In the genomic region with DNA sequence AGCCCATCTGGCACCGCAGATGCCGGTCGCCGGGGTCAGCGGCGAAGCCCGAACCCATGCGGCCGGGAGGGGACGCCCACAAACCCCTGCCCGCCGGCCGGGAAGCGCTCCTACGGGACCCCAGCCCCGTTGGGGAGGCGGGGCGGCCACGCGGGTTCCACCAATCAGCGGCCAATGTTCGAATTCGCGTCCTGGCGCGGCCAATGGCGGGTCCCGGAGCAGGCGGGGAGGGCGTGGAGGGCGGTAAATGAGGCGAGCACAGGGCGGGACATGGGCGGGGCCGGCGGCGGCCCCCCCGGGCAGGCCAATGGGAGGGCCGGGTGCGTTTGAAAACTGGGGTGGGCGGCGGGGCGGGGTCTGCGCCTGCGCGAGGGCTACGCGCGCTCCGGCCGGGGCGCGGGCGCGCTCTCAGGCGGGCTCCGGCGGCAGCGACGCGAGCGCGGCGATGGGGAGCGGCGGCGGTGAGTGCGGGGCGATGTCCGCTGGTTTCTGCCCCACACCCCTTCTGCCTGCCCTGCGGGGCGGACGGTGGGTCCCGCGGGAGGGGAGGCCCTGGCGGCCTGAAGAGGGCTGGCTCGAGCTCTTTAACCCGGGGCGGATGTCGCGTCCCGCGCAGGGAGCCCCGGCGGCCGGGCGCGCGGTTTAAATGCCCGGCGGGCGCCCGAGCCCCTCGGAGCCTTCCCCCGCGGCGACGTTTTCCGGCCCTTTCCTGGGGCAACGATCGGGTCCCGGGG, we compare ENCODE assay signal across 8 cellular contexts. TPM values are rescaled to one million over a fixed set of nuclear protein-coding genes. Genes with fewer than 3 reads are reported as not detected.
DNase-seq lines count a peak whose midpoint lies in the region; ATAC-seq and TF ChIP-seq lines count a peak whose summit lies in the region.

Gene CCNF, plus strand, starts transcription at position 411 of the 734 bp plus-strand sequence. Its CDS starts 35 bp downstream, at position 446.

- peak within 1 kb of the TSS; percentile 82 for H3K27ac ChIP-seq in left ventricle myocardium inferior (replicated peaks)

- no peaks in the 10 kb centered on the region for H3K27me3 ChIP-seq in left ventricle myocardium inferior (ENCODE audit: low read depth)

- H3K36me3 Mint-ChIP-seq in T-helper 1 cell treated with Interleukin-12 subunit alpha and Interleukin-12 subunit beta and Interleukin-4 antibody, amounts not matched to agents 30 μg/mL and 1 μg/mL, for 36 hours (ENCODE audit: low read depth) = peaks cover 22% of the 10 kb centered on the region
- peaks cover 5% of the 10 kb centered on the region for H3K36me3 Mint-ChIP-seq in progenitor cell of endocrine pancreas (ENCODE audit: insufficient read depth)

- H3K4me1 ChIP-seq in left ventricle myocardium inferior = peaks cover 23% of the 10 kb centered on the region

- H3K4me1 Mint-ChIP-seq in T-helper 1 cell treated with Interleukin-12 subunit alpha and Interleukin-12 subunit beta and Interleukin-4 antibody, amounts not matched to agents 30 μg/mL and 1 μg/mL, for 36 hours (ENCODE audit: low read depth) = peaks cover 25% of the 10 kb centered on the region
- H3K4me1 Mint-ChIP-seq in progenitor cell of endocrine pancreas (ENCODE audit: low read depth) = peaks cover 11% of the 10 kb centered on the region

- peak; percentile 86 for ATAC-seq in HG02852 (IDR thresholded peaks at IDR 0.05; ENCODE audit: unreplicated experiment)

- no peaks in the 10 kb centered on the region for H3K9me3 ChIP-seq in left ventricle myocardium inferior (replicated peaks)

- in situ Hi-C loops in GM13977 (cut with MboI; ENCODE audit: low pct_unique_long_range_greater_than_20kb, low sequenced_read_pairs, unreplicated experiment) = loop anchor here (10.0 kb wide), 1 partner anchor 74 kb away; no protein-coding TSS in a partner anchor

- H3K36me3 ChIP-seq in left ventricle myocardium inferior = peaks cover 16% of the 10 kb centered on the region

- peak within 1 kb of the TSS; percentile 93 for H3K4me3 Mint-ChIP-seq in T-helper 1 cell treated with Interleukin-12 subunit alpha and Interleukin-12 subunit beta and Interleukin-4 antibody, amounts not matched to agents 30 μg/mL and 1 μg/mL, for 36 hours
- H3K4me3 Mint-ChIP-seq in progenitor cell of endocrine pancreas (ENCODE audit: low read depth) = peak within 1 kb of the TSS; percentile 79

- no peaks in the 10 kb centered on the region for H3K9me3 Mint-ChIP-seq in T-helper 1 cell treated with Interleukin-12 subunit alpha and Interleukin-12 subunit beta and Interleukin-4 antibody, amounts not matched to agents 30 μg/mL and 1 μg/mL, for 36 hours
- H3K9me3 Mint-ChIP-seq in progenitor cell of endocrine pancreas (ENCODE audit: low read depth) = no peaks in the 10 kb centered on the region

- peak within 1 kb of the TSS; percentile 91 for H3K4me3 ChIP-seq in left ventricle myocardium inferior

- DNase-seq in GM13977 (ENCODE audit: low spot score) = peak; percentile 100
- peak; percentile 98 for DNase-seq in NCI-H146 (lab: John Stamatoyannopoulos, UW)
- peak; percentile 91 for DNase-seq in amniotic stem cell (lab: John Stamatoyannopoulos, UW)
- peak; percentile 98 for DNase-seq in left ventricle myocardium inferior
- DNase-seq in progenitor cell of endocrine pancreas (ENCODE audit: low spot score, unreplicated experiment) = peak; percentile 98
- DNase-seq in ureter (ENCODE audit: low spot score) = peak; percentile 98

- H3K27me3 Mint-ChIP-seq in T-helper 1 cell treated with Interleukin-12 subunit alpha and Interleukin-12 subunit beta and Interleukin-4 antibody, amounts not matched to agents 30 μg/mL and 1 μg/mL, for 36 hours (ENCODE audit: low read depth) = no peaks in the 10 kb centered on the region
- peaks cover 17% of the 10 kb centered on the region for H3K27me3 Mint-ChIP-seq in progenitor cell of endocrine pancreas

- peak within 1 kb of the TSS; percentile 85 for H3K27ac Mint-ChIP-seq in T-helper 1 cell treated with Interleukin-12 subunit alpha and Interleukin-12 subunit beta and Interleukin-4 antibody, amounts not matched to agents 30 μg/mL and 1 μg/mL, for 36 hours
- H3K27ac Mint-ChIP-seq in progenitor cell of endocrine pancreas = peak within 1 kb of the TSS; percentile 88

- intact Hi-C loops in left ventricle myocardium inferior (cut with micrococcal nuclease) = no loop called here

- peak; percentile 4 for TF ChIP-seq CTCF in GM13977 (IDR thresholded peaks at IDR 0.05; ENCODE audit: extremely low read depth, insufficient read depth, missing control alignments)
- peak; percentile 37 for TF ChIP-seq CTCF in left ventricle myocardium inferior (IDR thresholded peaks at IDR 0.05; ENCODE audit: borderline replicate concordance)
- peak; percentile 12 for TF ChIP-seq CTCF in progenitor cell of endocrine pancreas (IDR thresholded peaks at IDR 0.05; ENCODE audit: unreplicated experiment)

RNA-seq across cellular contexts. Expression of gene CCNF, which starts in this region (rescaled TPM):
- 0.96 TPM for total RNA-seq in left ventricle myocardium inferior
- total RNA-seq in progenitor cell of endocrine pancreas = 26.5 and 27.8 TPM in 2 replicates
- 7.8 TPM for total RNA-seq in ureter

Comparison
In these comparisons a context has a peak if more than half of its experiments do, and no peak if none do; other contexts are left out.
1. Peak in every context shown above with its lines: DNase-seq, ATAC-seq, H3K4me3 ChIP-seq and H3K27ac ChIP-seq.
2. Peak in DNase-seq, H3K4me3 ChIP-seq and H3K27ac ChIP-seq in left ventricle myocardium inferior; RNA of the gene not detected or under 1 TPM.